In the genomic region with DNA sequence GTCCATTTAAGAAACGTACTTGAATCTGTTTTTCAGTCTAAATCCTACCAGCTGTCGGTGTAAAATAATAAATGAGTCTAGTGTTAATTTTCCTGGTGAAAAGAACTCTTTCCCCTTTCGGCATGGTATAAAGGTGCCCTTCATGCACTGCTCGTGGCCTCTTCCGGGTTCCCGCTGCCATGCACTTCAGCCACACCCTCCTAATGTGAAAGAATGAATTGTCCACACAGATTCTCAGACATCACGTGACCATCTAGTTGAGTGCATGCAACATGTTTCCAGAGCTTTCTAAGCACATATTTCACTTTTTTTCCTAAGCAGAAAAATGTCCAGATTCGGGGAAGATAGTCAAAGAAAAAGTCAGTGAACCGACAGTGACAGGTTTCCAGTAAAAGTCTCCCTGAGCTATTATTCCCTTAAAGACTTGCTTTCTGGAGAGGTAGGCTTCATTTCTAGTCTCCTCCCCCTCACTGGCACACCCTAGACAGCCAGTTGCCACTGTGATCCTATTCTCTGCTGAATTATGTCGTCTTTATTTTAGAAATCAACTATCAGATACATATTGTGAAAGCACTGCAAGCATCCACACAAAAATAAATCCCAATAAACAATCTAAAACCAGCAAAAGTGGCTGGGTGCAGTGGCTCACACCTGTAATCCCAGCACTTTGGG, we compare ENCODE assay signal across 26 cellular contexts.
A peak's percentile ranks its signal among the peaks of the same experiment; 100 is the strongest.
DNase-seq lines count a peak whose midpoint lies in the region; ATAC-seq and TF ChIP-seq lines count a peak whose summit lies in the region.
"Had no signal": no experiment of that assay in that cellular context is flagged by ENCODE, and none has a peak within 500 bp of the region (broad histone marks: within the 10 kb centered on the region; RNA-seq: fewer than 3 reads in every experiment).

No MANE protein-coding gene starts in this region.

- no peak overlapping the region for H3K9ac ChIP-seq in neuronal stem cell (ENCODE audit: low read depth, low read length, poor library complexity)

- H3K27ac ChIP-seq in lower lobe of right lung (no peak overlapping the region), stomach (peak overlapping the region in 4 of 5 donors; percentile 13 to 52 (median 19)), neuronal stem cell (replicated peaks; ENCODE audit: low read length) (no peak overlapping the region), osteoblast (ENCODE audit: low read depth, low read length) (no peak overlapping the region)
- H3K27ac ChIP-seq: body of pancreas, epithelial cell of prostate, WERI-Rb-1 had no signal

- no peak overlapping the region for H3K23ac ChIP-seq in neuronal stem cell (ENCODE audit: low read depth, low read length, poor library complexity)

- no peaks in the 10 kb centered on the region for H3K79me1 ChIP-seq in neuronal stem cell (ENCODE audit: low read depth, low read length)

- TF ChIP-seq POLR2A in stomach (IDR thresholded peaks at IDR 0.05), result no peak

- WGBS in stomach, 5 donors, result 71 to 87% (median 77%) methylated on average over 10 of the region's 10 CpGs
- no CpG with 5 or more reads among the region's 10 CpGs for WGBS in neuronal stem cell (ENCODE audit: extremely low coverage in 2 of 2, insufficient read length in 2 of 2, insufficient replicate concordance in 1 of 2), 2 donors

- intact Hi-C loops in lower lobe of right lung (cut with DNase I) (no loop called here), stomach (cut with DNase I; ENCODE audit: low total_unique reads) (no loop called here)

- H2AFZ ChIP-seq in neuronal stem cell (ENCODE audit: low read length) (no peak overlapping the region), osteoblast (ENCODE audit: low read length) (no peak overlapping the region)

- no peak overlapping the region for H3K4ac ChIP-seq in neuronal stem cell (ENCODE audit: low read length)

- no peak overlapping the region for H3K18ac ChIP-seq in neuronal stem cell (ENCODE audit: low read length)

- in situ Hi-C loops in SK-MEL-5 (cut with HindIII; ENCODE audit: low pct_unique_long_range_greater_than_20kb, low sequenced_read_pairs), result no loop called here

- TF ChIP-seq CTCF in lower lobe of right lung (IDR thresholded peaks at IDR 0.05), result no peak
- no peak for TF ChIP-seq CTCF in stomach (IDR thresholded peaks at IDR 0.05)
- TF ChIP-seq CTCF in osteoblast (IDR thresholded peaks at IDR 0.05; ENCODE audit: extremely low read depth, low read depth, low read length), result no peak

- no peak overlapping the region for H3K14ac ChIP-seq in neuronal stem cell (ENCODE audit: low read length)

- H4K20me1 ChIP-seq in osteoblast (ENCODE audit: insufficient read depth, low read length), result no peaks in the 10 kb centered on the region

- H4K8ac ChIP-seq in neuronal stem cell (ENCODE audit: low read depth, low read length), result no peak overlapping the region

- no peaks in the 10 kb centered on the region for H3K4me1 ChIP-seq in lower lobe of right lung
- peaks cover 0 to 19% (median 3%) of the 10 kb centered on the region in 4 donors for H3K4me1 ChIP-seq in stomach
- no peaks in the 10 kb centered on the region for H3K4me1 ChIP-seq in neuronal stem cell (ENCODE audit: control insufficient read depth in 2 of 2, insufficient read depth in 1 of 2, low read depth in 1 of 2, low read length in 2 of 2)
- H3K4me1 ChIP-seq in osteoblast (ENCODE audit: insufficient read depth, low read length), result peaks cover 15% of the 10 kb centered on the region
- H3K4me1 ChIP-seq: body of pancreas had no signal

- no peak overlapping the region for H2BK15ac ChIP-seq in neuronal stem cell (ENCODE audit: low read length)

- H3K9me3 ChIP-seq in lower lobe of right lung, result no peaks in the 10 kb centered on the region
- H3K9me3 ChIP-seq in stomach, result no peaks in the 10 kb centered on the region
- no peaks in the 10 kb centered on the region for H3K9me3 ChIP-seq in neuronal stem cell (replicated peaks in 1 of 2; ENCODE audit: control insufficient read depth in 2 of 2, insufficient read depth in 1 of 2, low read depth in 1 of 2, low read length in 2 of 2)
- H3K9me3 ChIP-seq in osteoblast (ENCODE audit: low read depth, low read length), result no peaks in the 10 kb centered on the region
- H3K9me3 ChIP-seq: body of pancreas, MG63 had no signal

- H2BK5ac ChIP-seq in neuronal stem cell (ENCODE audit: low read length), result no peak overlapping the region

- no peaks in the 10 kb centered on the region for H3K79me2 ChIP-seq in osteoblast (ENCODE audit: insufficient read depth, low read length)

- peak; percentile 50 to 76 for ATAC-seq in lower lobe of right lung
- ATAC-seq: body of pancreas; stimulated activated memory B cell treated with anti-CD40 and anti-IgM and Interleukin-4, amounts not matched to agents 10 μg/mL and 1 μg/mL and 100 μg/mL, for 72 hours had no signal

- no peak overlapping the region for H2BK120ac ChIP-seq in neuronal stem cell (ENCODE audit: low read depth, low read length)

- H3K4me3 ChIP-seq in lower lobe of right lung (no peak overlapping the region), stomach (no peak overlapping the region), neuronal stem cell (ENCODE audit: low read length in 2 of 2) (no peak overlapping the region), osteoblast (ENCODE audit: insufficient read depth, low read length) (no peak overlapping the region)
- H3K4me3 ChIP-seq: body of pancreas, MG63 had no signal

- no peaks in the 10 kb centered on the region for H3K27me3 ChIP-seq in lower lobe of right lung (ENCODE audit: low read depth)
- H3K27me3 ChIP-seq in stomach, result no peaks in the 10 kb centered on the region
- H3K27me3 ChIP-seq in neuronal stem cell (ENCODE audit: control insufficient read depth in 3 of 3, insufficient read depth in 3 of 3, low read depth in 1 of 3, low read length in 3 of 3), result peaks cover 0 to 12% (median 0%) of the 10 kb centered on the region in 3 experiments
- no peaks in the 10 kb centered on the region for H3K27me3 ChIP-seq in osteoblast (ENCODE audit: insufficient read depth, low read length)
- H3K27me3 ChIP-seq: body of pancreas, MG63 had no signal

- no peak overlapping the region for H2BK12ac ChIP-seq in neuronal stem cell (ENCODE audit: low read length)

- H3K36me3 ChIP-seq in lower lobe of right lung (no peaks in the 10 kb centered on the region), stomach (peaks cover 8 to 51% (median 45%) of the 10 kb centered on the region in 4 donors), neuronal stem cell (replicated peaks in 1 of 2; ENCODE audit: control insufficient read depth in 2 of 2, insufficient read depth in 2 of 2, low read length in 2 of 2) (no peaks in the 10 kb centered on the region), osteoblast (ENCODE audit: insufficient read depth, low read length) (no peaks in the 10 kb centered on the region)
- H3K36me3 ChIP-seq: MG63, WERI-Rb-1 had no signal

- no peak overlapping the region for H4K91ac ChIP-seq in neuronal stem cell (ENCODE audit: low read depth, low read length, poor library complexity)

- no peak for TF ChIP-seq EP300 in stomach (IDR thresholded peaks at IDR 0.05)

- DNase-seq in SK-MEL-5 (ENCODE audit: low read depth, low spot score) (peak; percentile 80), epidermal melanocyte (ENCODE audit: insufficient read length, low spot score) (peak; percentile 30), lower lobe of right lung (no peak), stomach (no peak), neuronal stem cell (ENCODE audit: low spot score) (no peak), osteoblast (ENCODE audit: insufficient read length, low spot score, missing footprints) (no peak), NCI-H82 treated with DMSO at 0.1 percent for 48 hours (lab: John Stamatoyannopoulos, UW; ENCODE audit: unreplicated experiment) (no peak)
- DNase-seq: activated CD4-positive, alpha-beta T cell treated with anti-CD3 and anti-CD28 coated beads, Interleukin-2, amount 10 ng/mL, durations not matched to agents 7 days and 5 days; activated naive CD4-positive, alpha-beta T cell treated with Interleukin-2 at 50 U/mL for 16 hours; activated T-cell treated with anti-CD3 and anti-CD28 coated beads, Interleukin-2, amount 50 U/mL, for 48 hours; body of pancreas; effector CD4-positive, alpha-beta T cell; glutamatergic neuron; kidney; naive B cell; NCI-H1417; NCI-H2029 treated with DMSO at 0.1 percent for 48 hours; NCI-H345; NCI-H82; occipital lobe; OCI-M1; stimulated activated CD4-positive, alpha-beta T cell treated with anti-CD3 and anti-CD28 coated beads, Interleukin-4, amount 100 ng/mL, for 24 hours; WERI-Rb-1 had no signal

- no peak overlapping the region for H3K4me2 ChIP-seq in neuronal stem cell (ENCODE audit: insufficient read depth, low read length, poor library complexity, severe bottlenecking)
- no peak overlapping the region for H3K4me2 ChIP-seq in osteoblast (ENCODE audit: insufficient read depth, low read length)

- H2AK5ac ChIP-seq in neuronal stem cell (ENCODE audit: low read depth, low read length), result no peak overlapping the region

Comparison
In these comparisons a context has a peak if more than half of its experiments do, and no peak if none do; other contexts are left out.
1. DNase-seq: peak in SK-MEL-5 (single experiment) and epidermal melanocyte (single experiment); none in lower lobe of right lung (single experiment), stomach (single experiment), neuronal stem cell (single experiment), osteoblast (single experiment) and NCI-H82 treated with DMSO at 0.1 percent for 48 hours (single experiment).
2. H3K27ac ChIP-seq: peak in stomach (4 of 5); none in lower lobe of right lung (single experiment), neuronal stem cell (single experiment) and osteoblast (single experiment).